Comparison of ENCODE assay signal across 1 cellular context in the genomic region with DNA sequence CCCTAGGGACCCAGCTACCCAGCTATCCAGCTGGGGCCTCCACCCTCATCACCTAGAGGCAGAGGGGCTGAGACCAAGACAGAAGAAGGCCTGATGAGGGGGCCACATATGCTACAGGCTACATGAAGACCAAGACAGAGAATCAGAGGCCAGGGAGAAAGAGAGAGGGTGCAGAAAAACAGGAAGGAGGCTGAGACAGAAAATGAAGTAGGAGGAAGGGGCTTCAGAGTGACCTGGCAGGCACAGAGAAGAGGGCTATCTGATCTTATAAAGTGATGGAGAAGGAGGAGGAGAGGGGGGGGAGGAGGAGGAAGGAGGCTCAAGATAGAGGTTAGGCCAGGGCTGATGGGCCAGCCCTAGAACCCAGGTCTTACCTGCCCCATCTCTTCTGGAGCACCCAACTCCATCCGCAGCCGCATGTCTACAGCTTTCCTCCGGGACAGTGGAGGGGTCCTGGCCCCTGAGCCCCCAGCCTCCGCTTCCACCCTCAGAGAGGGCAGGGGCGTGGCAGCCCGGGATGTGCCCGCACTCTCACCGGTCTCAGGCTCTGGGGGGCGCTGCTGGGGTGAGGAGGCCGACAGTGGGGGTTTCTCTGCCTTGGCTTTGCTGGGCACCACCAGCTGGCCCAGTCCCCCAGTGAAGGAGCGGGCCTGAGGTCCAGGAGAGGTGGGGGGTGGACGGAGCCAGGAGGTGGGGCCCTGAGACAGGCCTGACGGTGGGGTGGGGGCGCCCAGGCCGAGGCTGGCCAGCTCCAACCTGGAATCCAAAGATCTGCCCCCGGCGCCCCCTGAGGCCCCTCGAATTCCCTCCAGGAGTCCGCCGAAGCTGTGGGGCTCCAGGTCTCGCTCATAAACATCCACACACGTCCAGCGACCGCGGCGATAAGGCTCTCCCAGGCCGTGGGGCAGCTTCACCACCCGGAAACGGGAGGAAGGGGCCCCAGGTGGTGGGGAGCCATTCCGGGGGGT.
TF ChIP-seq lines count a peak whose summit lies in the region.

No MANE protein-coding gene starts in this region.

TF ChIP-seq in HEK293T, 16 proteins besides CTCF, POLR2A, EP300 and RAD21:
- TF ChIP-seq ELF4 (IDR thresholded peaks at IDR 0.05) (no peak), SUZ12 (IDR thresholded peaks at IDR 0.05) (no peak), HDGF (IDR thresholded peaks at IDR 0.05; ENCODE audit: borderline replicate concordance) (no peak), CTBP1 (IDR thresholded peaks at IDR 0.05; ENCODE audit: borderline replicate concordance) (no peak), BHLHE40 (IDR thresholded peaks at IDR 0.05; ENCODE audit: borderline replicate concordance) (no peak), FOXA1 (IDR thresholded peaks at IDR 0.05) (no peak), NFRKB (IDR thresholded peaks at IDR 0.05) (no peak), SP1 (IDR thresholded peaks at IDR 0.05) (no peak), ARNT (IDR thresholded peaks at IDR 0.05) (no peak)
- TF ChIP-seq, protein P1, sequence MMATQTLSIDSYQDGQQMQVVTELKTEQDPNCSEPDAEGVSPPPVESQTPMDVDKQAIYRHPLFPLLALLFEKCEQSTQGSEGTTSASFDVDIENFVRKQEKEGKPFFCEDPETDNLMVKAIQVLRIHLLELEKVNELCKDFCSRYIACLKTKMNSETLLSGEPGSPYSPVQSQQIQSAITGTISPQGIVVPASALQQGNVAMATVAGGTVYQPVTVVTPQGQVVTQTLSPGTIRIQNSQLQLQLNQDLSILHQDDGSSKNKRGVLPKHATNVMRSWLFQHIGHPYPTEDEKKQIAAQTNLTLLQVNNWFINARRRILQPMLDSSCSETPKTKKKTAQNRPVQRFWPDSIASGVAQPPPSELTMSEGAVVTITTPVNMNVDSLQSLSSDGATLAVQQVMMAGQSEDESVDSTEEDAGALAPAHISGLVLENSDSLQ (IDR thresholded peaks at IDR 0.05), result no peak
